In genomic region chr19:42284641-42285341, GRCh38 we compare ENCODE assay signal across 8 cellular contexts. TPM values are rescaled to one million over a fixed set of nuclear protein-coding genes. Genes with fewer than 3 reads are reported as not detected.
DNase-seq lines count a peak whose midpoint lies in the region; ATAC-seq and TF ChIP-seq lines count a peak whose summit lies in the region.

No MANE protein-coding gene starts in this region.

- no peak for ATAC-seq in CD8-positive, alpha-beta T cell
- ATAC-seq in activated naive CD8-positive, alpha-beta T cell treated with anti-CD3 and anti-CD28 coated beads, Interleukin-2, amount 10 ng/mL, durations not matched to agents 7 days and 5 days (ENCODE audit: low read depth): no peak
- no peak for ATAC-seq in GM21619 (IDR thresholded peaks at IDR 0.05; ENCODE audit: unreplicated experiment)

- peak overlapping the region; percentile 33 for H3K27ac ChIP-seq in CD8-positive, alpha-beta T cell (ENCODE audit: low read depth, low read length)
- no peak overlapping the region for H3K27ac ChIP-seq in HUES48 (ENCODE audit: low read depth, low read length)
- no peak overlapping the region for H3K27ac ChIP-seq in iPS-20b (ENCODE audit: low read length)
- H3K27ac ChIP-seq in stomach: peak overlapping the region; percentile 74 to 100 (median 97)

- DNase-seq in CD8-positive, alpha-beta T cell: peak in 2 of 7 experiments; percentile 26 to 30
- DNase-seq in activated naive CD8-positive, alpha-beta T cell treated with anti-CD3 and anti-CD28 coated beads, Interleukin-2, amount 10 ng/mL, durations not matched to agents 7 days and 5 days: no peak
- DNase-seq in stomach (no peak), cerebellum (ENCODE audit: low spot score) (no peak), SW 1271 (lab: John Stamatoyannopoulos, UW) (no peak)

- intact Hi-C loops in CD8-positive, alpha-beta T cell (cut with DNase I, micrococcal nuclease): loop anchor here (5.0 kb wide), 3 partner anchors 87 to 138 kb away; no protein-coding TSS in a partner anchor
- intact Hi-C loops in stomach (cut with DNase I; ENCODE audit: low total_unique reads): loop anchor here (5.0 kb wide), 1 partner anchor 37 kb away; no protein-coding TSS in a partner anchor

- no peaks in the 10 kb centered on the region for H3K27me3 Mint-ChIP-seq in CD8-positive, alpha-beta T cell (ENCODE audit: low read depth)
- H3K27me3 Mint-ChIP-seq in activated naive CD8-positive, alpha-beta T cell treated with anti-CD3 and anti-CD28 coated beads, Interleukin-2, amount 10 ng/mL, durations not matched to agents 7 days and 5 days: no peaks in the 10 kb centered on the region

- peak overlapping the region; percentile 84 for H3K4me3 Mint-ChIP-seq in CD8-positive, alpha-beta T cell
- peak overlapping the region; percentile 89 for H3K4me3 Mint-ChIP-seq in activated naive CD8-positive, alpha-beta T cell treated with anti-CD3 and anti-CD28 coated beads, Interleukin-2, amount 10 ng/mL, durations not matched to agents 7 days and 5 days

- TF ChIP-seq POLR2A in stomach (IDR thresholded peaks at IDR 0.05): no peak

- peaks cover 33% of the 10 kb centered on the region for H3K4me1 ChIP-seq in CD8-positive, alpha-beta T cell (ENCODE audit: insufficient read depth, low read length)
- H3K4me1 ChIP-seq in HUES48 (ENCODE audit: control insufficient read depth, insufficient read depth, low read length) (peaks cover 29% of the 10 kb centered on the region), iPS-20b (ENCODE audit: insufficient read depth, low read length) (peaks cover 24% of the 10 kb centered on the region), stomach (peaks cover 49 to 79% (median 63%) of the 10 kb centered on the region in 4 donors)

- no peaks in the 10 kb centered on the region for H3K9me3 Mint-ChIP-seq in CD8-positive, alpha-beta T cell
- no peaks in the 10 kb centered on the region for H3K9me3 Mint-ChIP-seq in activated naive CD8-positive, alpha-beta T cell treated with anti-CD3 and anti-CD28 coated beads, Interleukin-2, amount 10 ng/mL, durations not matched to agents 7 days and 5 days

- no peaks in the 10 kb centered on the region for H3K27me3 ChIP-seq in CD8-positive, alpha-beta T cell (ENCODE audit: insufficient read depth, low read length)
- no peaks in the 10 kb centered on the region for H3K27me3 ChIP-seq in HUES48 (ENCODE audit: control insufficient read depth, insufficient read depth, low read length)
- no peaks in the 10 kb centered on the region for H3K27me3 ChIP-seq in iPS-20b (ENCODE audit: insufficient read depth, low read length)
- H3K27me3 ChIP-seq in stomach: no peaks in the 10 kb centered on the region

- no peaks in the 10 kb centered on the region for H3K9me3 ChIP-seq in CD8-positive, alpha-beta T cell (ENCODE audit: low read length)
- no peaks in the 10 kb centered on the region for H3K9me3 ChIP-seq in HUES48 (ENCODE audit: control insufficient read depth, insufficient read depth, low read length)
- H3K9me3 ChIP-seq in iPS-20b (ENCODE audit: insufficient read depth, low read depth, low read length): no peaks in the 10 kb centered on the region
- H3K9me3 ChIP-seq in stomach: no peaks in the 10 kb centered on the region

- peaks cover 37% of the 10 kb centered on the region for H3K36me3 Mint-ChIP-seq in CD8-positive, alpha-beta T cell
- H3K36me3 Mint-ChIP-seq in activated naive CD8-positive, alpha-beta T cell treated with anti-CD3 and anti-CD28 coated beads, Interleukin-2, amount 10 ng/mL, durations not matched to agents 7 days and 5 days: peaks cover 5% of the 10 kb centered on the region

- no peak for TF ChIP-seq EP300 in stomach (IDR thresholded peaks at IDR 0.05)

- 2 to 5% (median 4%) methylated on average over 17 to 33 of the region's 33 CpGs for WGBS in stomach, 5 donors

- H3K4me3 ChIP-seq in CD8-positive, alpha-beta T cell (ENCODE audit: low read depth, low read length): peak overlapping the region; percentile 76
- H3K4me3 ChIP-seq in HUES48 (ENCODE audit: low read depth, low read length) (peak overlapping the region; percentile 76), iPS-20b (ENCODE audit: low read length) (peak overlapping the region; percentile 70), stomach (peak overlapping the region; percentile 64 to 71 (median 68))

- peaks cover 11% of the 10 kb centered on the region for H3K36me3 ChIP-seq in CD8-positive, alpha-beta T cell (ENCODE audit: insufficient read depth, low read length)
- H3K36me3 ChIP-seq in HUES48 (ENCODE audit: control insufficient read depth, insufficient read depth, low read length) (peaks cover 29% of the 10 kb centered on the region), iPS-20b (ENCODE audit: insufficient read depth, low read depth, low read length) (peaks cover 28% of the 10 kb centered on the region), stomach (peaks cover 30 to 33% (median 32%) of the 10 kb centered on the region in 4 donors)

- H3K4me1 Mint-ChIP-seq in CD8-positive, alpha-beta T cell (ENCODE audit: low read depth): peaks cover 36% of the 10 kb centered on the region
- peaks cover 29% of the 10 kb centered on the region for H3K4me1 Mint-ChIP-seq in activated naive CD8-positive, alpha-beta T cell treated with anti-CD3 and anti-CD28 coated beads, Interleukin-2, amount 10 ng/mL, durations not matched to agents 7 days and 5 days

- H3K9ac ChIP-seq in HUES48 (ENCODE audit: low read depth, low read length): no peak overlapping the region
- peak overlapping the region; percentile 73 for H3K9ac ChIP-seq in iPS-20b (ENCODE audit: low read depth, low read length)

- H3K27ac Mint-ChIP-seq in CD8-positive, alpha-beta T cell: peak overlapping the region; percentile 90
- H3K27ac Mint-ChIP-seq in activated naive CD8-positive, alpha-beta T cell treated with anti-CD3 and anti-CD28 coated beads, Interleukin-2, amount 10 ng/mL, durations not matched to agents 7 days and 5 days: peak overlapping the region; percentile 86

- TF ChIP-seq CTCF in CD8-positive, alpha-beta T cell (IDR thresholded peaks at IDR 0.05): no peak
- TF ChIP-seq CTCF in stomach (IDR thresholded peaks at IDR 0.05): no peak

- POLR2A ChIA-PET in CD8-positive, alpha-beta T cell (lab: Charles Lee): interaction anchor here (0.5 to 1.7 kb wide), 3 partner anchors 16 to 47 kb away, joined by 4 to 14 read pairs (median 4); partner anchors contain the start of genes CIC and GSK3A
- POLR2A ChIA-PET in activated naive CD8-positive, alpha-beta T cell treated with anti-CD3 and anti-CD28 coated beads, Interleukin-2, amount 10 ng/mL, durations not matched to agents 7 days and 5 days (lab: Charles Lee): interaction anchor here (1.1 to 1.5 kb wide), 7 partner anchors 10 to 86 kb away, joined by 3 to 12 read pairs (median 5); partner anchors contain the start of genes PAFAH1B3 and PRR19

- CTCF ChIA-PET in CD8-positive, alpha-beta T cell (lab: Charles Lee): interaction anchor here (1.0 to 1.3 kb wide), 2 partner anchors 12 to 14 kb away, joined by 3 to 6 read pairs; no protein-coding TSS in a partner anchor

RNA-seq across cellular contexts. Expression of gene CIC, which starts 15.7 kb away (rescaled TPM):
- total RNA-seq in CD8-positive, alpha-beta T cell: 100 to 1,000 TPM; 111 to 112 TPM
- total RNA-seq in activated naive CD8-positive, alpha-beta T cell treated with anti-CD3 and anti-CD28 coated beads, Interleukin-2, amount 10 ng/mL, durations not matched to agents 7 days and 5 days: 10 to 100 TPM; 84.4 to 92.2 TPM
- 10 to 100 TPM; 19.8 to 60.3 (median 39.1) TPM for total RNA-seq in stomach
- polyA plus RNA-seq in stomach: 10 to 100 TPM; 15.4 to 31.8 (median 21.5) TPM
- 24.0 TPM for total RNA-seq in cerebellum

RNA-seq across cellular contexts. Expression of gene PRR19, which starts 17.1 kb away (rescaled TPM):
- total RNA-seq in CD8-positive, alpha-beta T cell: under 1 TPM in 1 of 2 experiments, not detected in 1; 0.19 TPM
- under 1 TPM in 1 of 2 experiments, not detected in 1; 0.57 TPM for total RNA-seq in activated naive CD8-positive, alpha-beta T cell treated with anti-CD3 and anti-CD28 coated beads, Interleukin-2, amount 10 ng/mL, durations not matched to agents 7 days and 5 days
- total RNA-seq in stomach (not detected), cerebellum (1.4 TPM)
- under 1 TPM in 2 of 3 donors, not detected in 1; 0.68 to 0.98 TPM for polyA plus RNA-seq in stomach

RNA-seq across cellular contexts. Expression of gene PAFAH1B3, which starts 17.6 kb away (rescaled TPM):
- total RNA-seq in CD8-positive, alpha-beta T cell: 10 to 100 TPM; 10.1 to 13.5 TPM
- total RNA-seq in activated naive CD8-positive, alpha-beta T cell treated with anti-CD3 and anti-CD28 coated beads, Interleukin-2, amount 10 ng/mL, durations not matched to agents 7 days and 5 days: 10 to 100 TPM; 36.2 to 41.1 TPM
- total RNA-seq in stomach: 10 to 100 TPM in 3 of 5 donors, 1 to 10 TPM in 1, not detected in 1; 7.5 to 58.1 (median 17.9) TPM
- 10 to 100 TPM; 33.4 to 37.1 (median 34.3) TPM for polyA plus RNA-seq in stomach
- total RNA-seq in cerebellum: 83.7 TPM

RNA-seq across cellular contexts. Expression of gene TMEM145, which starts 28.3 kb away (rescaled TPM):
- total RNA-seq in CD8-positive, alpha-beta T cell: not detected
- total RNA-seq in activated naive CD8-positive, alpha-beta T cell treated with anti-CD3 and anti-CD28 coated beads, Interleukin-2, amount 10 ng/mL, durations not matched to agents 7 days and 5 days: under 1 TPM; 0.54 to 0.94 TPM
- 10 to 100 TPM in 1 of 5 donors, under 1 TPM in 1, not detected in 3; 0.37 to 44.3 TPM for total RNA-seq in stomach
- polyA plus RNA-seq in stomach: 1 to 10 TPM in 1 of 3 donors, under 1 TPM in 2; 0.50 to 1.1 (median 0.61) TPM
- 40.8 TPM for total RNA-seq in cerebellum

RNA-seq across cellular contexts. Expression of gene ERF, which starts 29.9 kb away (rescaled TPM):
- 10 to 100 TPM; 92.1 to 95.1 TPM for total RNA-seq in CD8-positive, alpha-beta T cell
- total RNA-seq in activated naive CD8-positive, alpha-beta T cell treated with anti-CD3 and anti-CD28 coated beads, Interleukin-2, amount 10 ng/mL, durations not matched to agents 7 days and 5 days: 10 to 100 TPM; 51.1 to 57.5 TPM
- total RNA-seq in stomach (100 to 1,000 TPM in 1 of 5 donors, 10 to 100 TPM in 4; 11.6 to 118 (median 40.6) TPM), cerebellum (9.2 TPM)
- 10 to 100 TPM; 12.9 to 36.5 (median 16.3) TPM for polyA plus RNA-seq in stomach

Comparison
In these comparisons a context has a peak if more than half of its experiments do, and no peak if none do; other contexts are left out.
1. H3K27ac ChIP-seq: peak in CD8-positive, alpha-beta T cell (single experiment) and stomach (5 of 5); none in HUES48 (single experiment) and iPS-20b (single experiment).
2. Peak in every context shown above with its lines, with median percentiles within 50 percentile points of each other: H3K4me3 ChIP-seq.